Comparison of ENCODE assay signal across 26 cellular contexts in the genomic region with DNA sequence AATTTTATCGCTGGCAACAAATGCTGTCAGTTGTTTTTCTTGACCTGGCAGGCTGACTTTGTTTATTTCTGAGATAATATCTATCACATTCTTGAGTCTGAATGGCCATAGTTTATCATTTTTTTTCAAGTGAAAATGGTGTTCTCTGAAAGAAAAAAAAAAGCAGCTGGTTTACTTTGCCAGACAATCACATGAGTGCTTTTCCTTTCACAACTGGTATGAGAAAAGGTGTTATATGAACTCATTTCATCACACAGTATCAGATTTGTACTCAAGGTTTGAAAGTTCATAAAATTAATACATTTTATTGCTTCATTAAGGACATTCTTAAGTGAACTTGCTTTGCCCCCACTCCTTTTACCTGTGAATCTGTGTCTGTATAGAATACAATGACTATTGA. TPM values are rescaled to one million over a fixed set of nuclear protein-coding genes. Genes with fewer than 3 reads are reported as not detected.
"Had no signal": no experiment of that assay in that cellular context is flagged by ENCODE, and none has a peak within 500 bp of the region (broad histone marks: within the 10 kb centered on the region; RNA-seq: fewer than 3 reads in every experiment).

No MANE protein-coding gene starts in this region.

- H3K4me3 ChIP-seq: coronary artery, dorsolateral prefrontal cortex, esophagus muscularis mucosa, gastroesophageal sphincter, heart right ventricle, left lung, lower lobe of right lung, mucosa of descending colon had no signal

- H3K27ac ChIP-seq: coronary artery, dorsolateral prefrontal cortex, esophagus muscularis mucosa, gastroesophageal sphincter, heart right ventricle, left lung, lower lobe of right lung had no signal

- H3K36me3 ChIP-seq: esophagus muscularis mucosa, gastroesophageal sphincter, heart right ventricle, left lung, lower lobe of right lung had no signal

- H3K27me3 ChIP-seq: dorsolateral prefrontal cortex, esophagus muscularis mucosa, gastroesophageal sphincter, heart right ventricle, left lung had no signal

- H3K4me3 Mint-ChIP-seq: mesothelial cell of epicardium, naive B cell had no signal

- FAIRE-seq: colon, endothelial cell of umbilical vein, islet of Langerhans, keratinocyte had no signal

- H3K36me3 Mint-ChIP-seq: mesothelial cell of epicardium, naive B cell had no signal

- H3K27ac Mint-ChIP-seq: mesothelial cell of epicardium, naive B cell had no signal

- ATAC-seq: gastroesophageal sphincter, heart right ventricle, left cardiac atrium, left lung, left ventricle myocardium superior, lower lobe of right lung, mucosa of descending colon had no signal

- H3K4me1 ChIP-seq: esophagus muscularis mucosa, gastroesophageal sphincter, heart right ventricle, left lung, lower lobe of right lung had no signal

- H3K4me1 Mint-ChIP-seq: naive B cell had no signal

- DNase-seq: dermis blood vessel endothelial cell; dorsolateral prefrontal cortex; effector CD4-positive, alpha-beta T cell; effector memory CD4-positive, alpha-beta T cell; foreskin fibroblast; foreskin melanocyte; head of caudate nucleus; heart right ventricle; hippocampal formation; left cardiac atrium; left lung; left ventricle myocardium superior; lower lobe of right lung; mesenchymal stem cell; mucosa of descending colon; naive B cell had no signal

- H3K9me3 ChIP-seq: esophagus muscularis mucosa, left lung, lower lobe of right lung, mucosa of descending colon had no signal

RNA-seq across cellular contexts. Expression of gene PRLR, which starts 33.0 kb away (rescaled TPM):
- total RNA-seq: dermis blood vessel endothelial cell, endothelial cell of umbilical vein, lung microvascular endothelial cell, myocyte had no signal
- polyA plus RNA-seq: endothelial cell of umbilical vein had no signal
